Comparison of ENCODE assay signal across 25 cellular contexts in genomic region chr3:120174811-120175210, GRCh38.
DNase-seq lines count a peak whose midpoint lies in the region; ATAC-seq, FAIRE-seq and TF ChIP-seq lines count a peak whose summit lies in the region.
"Had no signal": no experiment of that assay in that cellular context is flagged by ENCODE, and none has a peak within 500 bp of the region (broad histone marks: within the 10 kb centered on the region; RNA-seq: fewer than 3 reads in every experiment).

No MANE protein-coding gene starts in this region.

- H2AK5ac ChIP-seq in IMR-90 (ENCODE audit: low read depth, low read length): peak overlapping the region; percentile 78; the same call in 1 of the 2 replicates

- peak overlapping the region; percentile 53 for H2BK120ac ChIP-seq in IMR-90 (ENCODE audit: low read depth, low read length)

- CTCF ChIA-PET in IMR-90 (lab: Yijun Ruan, JAX): no interaction called here

- no peak overlapping the region for H4K8ac ChIP-seq in IMR-90 (ENCODE audit: low read depth in 2 of 2, low read length in 2 of 2)

- H3K36me3 ChIP-seq in IMR-90 (ENCODE audit: control insufficient read depth, insufficient read depth, low read length): no peaks in the 10 kb centered on the region
- no peaks in the 10 kb centered on the region for H3K36me3 ChIP-seq in colonic mucosa
- H3K36me3 ChIP-seq in brain microvascular endothelial cell (replicated peaks): no peaks in the 10 kb centered on the region
- H3K36me3 ChIP-seq: BE2C had no signal

- no peak overlapping the region for H3K56ac ChIP-seq in IMR-90 (ENCODE audit: extremely low read depth, insufficient read depth, low read length)

- FAIRE-seq in urothelium cell line (lab: Jason Lieb, UNC): peak; percentile 50
- FAIRE-seq: G401.6, HepG2, K562 had no signal

- no peak overlapping the region for H3K4me3 ChIP-seq in IMR-90 (ENCODE audit: insufficient read depth, low read depth, low read length)
- H3K4me3 ChIP-seq in colonic mucosa: no peak overlapping the region
- no peak overlapping the region for H3K4me3 ChIP-seq in brain microvascular endothelial cell (ENCODE audit: low read depth, low read length)
- H3K4me3 ChIP-seq: K562 had no signal

- H2BK5ac ChIP-seq in IMR-90 (ENCODE audit: low read depth, low read length, poor library complexity, severe bottlenecking): peak overlapping the region; percentile 42

- no peak overlapping the region for H3K9ac ChIP-seq in IMR-90 (ENCODE audit: low read depth, low read length)
- H3K9ac ChIP-seq in colonic mucosa (ENCODE audit: low read depth in 2 of 2, low read length in 2 of 2): no peak overlapping the region

- H2BK20ac ChIP-seq in IMR-90 (ENCODE audit: low read depth, low read length): peak overlapping the region; percentile 44; the same call in 1 of the 2 replicates

- ATAC-seq in IMR-90 (ENCODE audit: low read depth): no peak
- ATAC-seq in GM18907 (IDR thresholded peaks at IDR 0.05; ENCODE audit: unreplicated experiment): no peak
- no peak for ATAC-seq in HG03280 (IDR thresholded peaks at IDR 0.05; ENCODE audit: unreplicated experiment)
- ATAC-seq: HCT116, HepG2, K562 had no signal

- peak overlapping the region; percentile 5; the same call in 1 of the 2 replicates for H3K18ac ChIP-seq in IMR-90 (ENCODE audit: low read depth, low read length)

- no peak overlapping the region for H4K5ac ChIP-seq in IMR-90 (ENCODE audit: low read depth, low read length)

- H2AK9ac ChIP-seq in IMR-90 (replicated peaks; ENCODE audit: low read depth, low read length, poor library complexity): no peak overlapping the region

- H3K23ac ChIP-seq in IMR-90 (ENCODE audit: low read depth, low read length): no peak overlapping the region

- BruUV-seq in IMR-90 (replicated peaks; lab: Mats Ljungman, UMichigan): no TSS peak

- H3K27ac ChIP-seq in IMR-90 (ENCODE audit: insufficient read depth, low read length) (no peak overlapping the region), colonic mucosa (no peak overlapping the region), brain microvascular endothelial cell (no peak overlapping the region)
- H3K27ac ChIP-seq: 22Rv1, RWPE1 had no signal

- TF ChIP-seq CTCF in IMR-90 (conservative IDR thresholded peaks at IDR 0.05; ENCODE audit: low read depth, low read length): no peak
- TF ChIP-seq CTCF in colonic mucosa (IDR thresholded peaks at IDR 0.05): no peak
- no peak for TF ChIP-seq CTCF in brain microvascular endothelial cell (IDR thresholded peaks at IDR 0.05; ENCODE audit: low read depth, low read length, missing control alignments)

- H3K4ac ChIP-seq in IMR-90 (ENCODE audit: low read depth, low read length): peak overlapping the region; percentile 47; the same call in 1 of the 2 replicates

- H2AFZ ChIP-seq in IMR-90 (replicated peaks; ENCODE audit: low read length, poor library complexity): peak overlapping the region; percentile 27

- H3K4me1 ChIP-seq in IMR-90 (ENCODE audit: control insufficient read depth, insufficient read depth, low read length) (peaks cover 30% of the 10 kb centered on the region), colonic mucosa (no peaks in the 10 kb centered on the region)
- H3K4me1 ChIP-seq: BE2C had no signal

- peak overlapping the region; percentile 41; the same call in 1 of the 2 replicates for H3K14ac ChIP-seq in IMR-90 (replicated peaks; ENCODE audit: low read depth, low read length)

- no peak for TF ChIP-seq POLR2A in IMR-90 (IDR thresholded peaks at IDR 0.05; ENCODE audit: low read depth, low read length)

- in situ Hi-C loops in IMR-90 (cut with MboI; ENCODE audit: low sequenced_read_pairs) (loop anchor here (5.0 kb wide), 1 partner anchor 78 kb away; no protein-coding TSS in a partner anchor), brain microvascular endothelial cell (cut with HindIII; ENCODE audit: low pct_ligation_motif_present, low sequenced_read_pairs) (no loop called here)

- peak overlapping the region; percentile 73 for H4K91ac ChIP-seq in IMR-90 (ENCODE audit: insufficient read depth, low read depth, low read length)

- H2BK15ac ChIP-seq in IMR-90 (ENCODE audit: low read depth, low read length): peak overlapping the region; percentile 87; the same call in 1 of the 3 replicates

- no peaks in the 10 kb centered on the region for H4K20me1 ChIP-seq in IMR-90 (ENCODE audit: insufficient read depth, low read length)

- WGBS in IMR-90 (ENCODE audit: extremely low coverage in 2 of 2, insufficient read length in 1 of 2), 2 experiments: 100% methylated on average over 1 of the region's 3 CpGs; no CpG with 5 or more reads in 1 of the 2 experiments

- no peak for TF ChIP-seq RAD21 in IMR-90 (IDR thresholded peaks at IDR 0.05; ENCODE audit: low read length)

- dilution Hi-C loops in IMR-90 (cut with HindIII; ENCODE audit: low sequenced_read_pairs, unreplicated experiment): no loop called here

- no peak overlapping the region for H3K4me2 ChIP-seq in IMR-90 (ENCODE audit: low read depth, low read length)

- H3K9me1 ChIP-seq in IMR-90 (ENCODE audit: insufficient read depth, low read length): peaks cover 16% of the 10 kb centered on the region

- intact Hi-C loops in IMR-90 (cut with micrococcal nuclease): no loop called here
- intact Hi-C loops in colonic mucosa (cut with DNase I): no loop called here

- H3K79me1 ChIP-seq in IMR-90 (ENCODE audit: low read depth in 1 of 2, low read length in 2 of 2): peaks cover 0 to 9% of the 10 kb centered on the region in 2 experiments; a peak in 2 of 4 replicates

- H3K27me3 ChIP-seq in IMR-90 (ENCODE audit: control insufficient read depth, insufficient read depth, low read length) (no peaks in the 10 kb centered on the region), colonic mucosa (no peaks in the 10 kb centered on the region), brain microvascular endothelial cell (replicated peaks) (no peaks in the 10 kb centered on the region)
- H3K27me3 ChIP-seq: BE2C had no signal

- H3K9me3 ChIP-seq in IMR-90 (ENCODE audit: control insufficient read depth, insufficient read depth, low read length) (no peaks in the 10 kb centered on the region), colonic mucosa (no peaks in the 10 kb centered on the region)
- H3K9me3 ChIP-seq: BE2C had no signal

- POLR2A ChIA-PET in IMR-90 (lab: Charles Lee; ENCODE audit: unreplicated experiment): no interaction called here

- DNase-seq in DMS53 (lab: John Stamatoyannopoulos, UW): peak; percentile 6
- DNase-seq in DMS53 treated with DMSO at 0.1 percent for 48 hours (lab: John Stamatoyannopoulos, UW; ENCODE audit: unreplicated experiment): no peak
- DNase-seq in IMR-90: no peak
- peak; percentile 10 for DNase-seq in colonic mucosa
- DNase-seq in urothelium cell line (ENCODE audit: low spot score): no peak
- DNase-seq in brain microvascular endothelial cell: no peak
- DNase-seq: ACHN; BE2C; CD8-positive, alpha-beta memory T cell; DMS 273 treated with DMSO at 0.1 percent for 48 hours; DND-41; Kasumi-1; NCI-H1417; NCI-H1694; NCI-H2029 treated with DMSO at 0.1 percent for 48 hours; NCI-H526 treated with DMSO at 0.1 percent for 48 hours; SHP77 treated with DMSO at 0.1 percent for 48 hours had no signal

TF ChIP-seq in IMR-90, 13 proteins besides CTCF, POLR2A, EP300 and RAD21:
- TF ChIP-seq MXI1 (IDR thresholded peaks at IDR 0.05; ENCODE audit: borderline replicate concordance, low read depth, low read length) (no peak), CHD1 (IDR thresholded peaks at IDR 0.05; ENCODE audit: low read depth, low read length) (no peak), USF2 (IDR thresholded peaks at IDR 0.05; ENCODE audit: low read depth, low read length) (no peak), RFX5 (IDR thresholded peaks at IDR 0.05; ENCODE audit: low read depth, low read length) (no peak), ELK1 (IDR thresholded peaks at IDR 0.05; ENCODE audit: borderline replicate concordance, low read depth, low read length) (no peak), RCOR1 (IDR thresholded peaks at IDR 0.05; ENCODE audit: insufficient replicate concordance, low read length) (no peak), BHLHE40 (IDR thresholded peaks at IDR 0.05; ENCODE audit: low read depth, low read length) (no peak), NFE2L2 (IDR thresholded peaks at IDR 0.05; ENCODE audit: low read depth, low read length) (no peak)

Comparison
In these comparisons a context has a peak if more than half of its experiments do, and no peak if none do; other contexts are left out.
1. DNase-seq: peak in DMS53 (single experiment) and colonic mucosa (single experiment); none in DMS53 treated with DMSO at 0.1 percent for 48 hours (single experiment), IMR-90 (single experiment), urothelium cell line (single experiment) and brain microvascular endothelial cell (single experiment).